Comparison of ENCODE assay signal across 8 cellular contexts in the genomic region with DNA sequence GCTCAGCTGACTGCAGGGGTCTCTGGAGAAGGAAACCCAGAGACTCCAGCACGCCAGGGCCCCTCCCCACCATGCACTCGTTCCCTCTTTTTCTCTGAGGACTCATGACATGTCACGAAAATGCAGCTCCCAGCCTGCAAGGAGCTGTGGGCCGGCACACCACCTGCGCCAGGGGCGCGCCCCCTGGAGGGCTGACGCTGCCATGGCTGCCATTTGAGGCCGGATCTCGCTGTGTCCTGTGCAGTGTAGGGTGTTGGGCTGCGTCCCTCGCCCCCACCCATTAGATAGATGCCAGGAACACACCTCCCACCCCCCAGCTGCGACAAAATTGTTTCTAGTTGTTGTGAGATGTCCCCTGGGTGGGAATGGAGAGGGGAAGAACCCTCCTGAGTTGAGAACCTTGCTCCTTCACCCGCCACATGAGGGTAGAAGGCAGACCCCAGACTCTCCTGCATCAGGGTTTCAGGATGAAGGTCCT. TPM values are rescaled to one million over a fixed set of nuclear protein-coding genes. Genes with fewer than 3 reads are reported as not detected.
DNase-seq lines count a peak whose midpoint lies in the region; ATAC-seq, FAIRE-seq and TF ChIP-seq lines count a peak whose summit lies in the region.

No MANE protein-coding gene starts in this region.

- POLR2A ChIA-PET in A549 (lab: Yijun Ruan, JAX) = interaction anchor here (0.5 to 2.6 kb wide), 6 partner anchors 11 to 92 kb away, joined by 3 to 7 read pairs (median 4); a partner anchor contains a TSS
- POLR2A ChIA-PET in PC-9 (lab: Charles Lee; ENCODE audit: unreplicated experiment) = interaction anchor here (0.6 to 0.8 kb wide), 7 partner anchors 10 to 858 kb away, joined by 3 to 37 read pairs (median 4); a partner anchor contains a TSS

- no peaks in the 10 kb centered on the region for H4K20me1 ChIP-seq in PC-9 (ENCODE audit: insufficient read depth)

- H3K9me3 ChIP-seq in A549 = no peaks in the 10 kb centered on the region
- no peaks in the 10 kb centered on the region for H3K9me3 ChIP-seq in PC-9 (ENCODE audit: insufficient read depth, low read depth)
- H3K9me3 ChIP-seq in uterus = no peaks in the 10 kb centered on the region

- FAIRE-seq in A549 (lab: Jason Lieb, UNC) = no peak

- H3K4me1 ChIP-seq in A549 (peaks cover 30% of the 10 kb centered on the region), PC-9 (replicated peaks; ENCODE audit: insufficient read depth) (0 out of 2 replicates have a peak, but pooled peaks cover 4% of the 10 kb centered on the region), uterus (peaks cover 0 to 12% of the 10 kb centered on the region in 2 donors)

- no peaks in the 10 kb centered on the region for H3K27me3 Mint-ChIP-seq in activated T-helper 2 cell treated with anti-CD3 and anti-CD28 coated beads, Interferon-gamma antibody, Interleukin-2, Interleukin-4, amounts not matched to agents 10 μg/mL and 5 μg/mL and 100 μg/mL, durations not matched to agents 14 hours and 24 hours and 36 hours (ENCODE audit: low read depth)
- H3K27me3 Mint-ChIP-seq in progenitor cell of endocrine pancreas = no peaks in the 10 kb centered on the region

- peaks cover 38% of the 10 kb centered on the region for H3K4me1 Mint-ChIP-seq in activated T-helper 2 cell treated with anti-CD3 and anti-CD28 coated beads, Interferon-gamma antibody, Interleukin-2, Interleukin-4, amounts not matched to agents 10 μg/mL and 5 μg/mL and 100 μg/mL, durations not matched to agents 14 hours and 24 hours and 36 hours (ENCODE audit: low read depth)
- no peaks in the 10 kb centered on the region for H3K4me1 Mint-ChIP-seq in progenitor cell of endocrine pancreas (ENCODE audit: low read depth)

- no peaks in the 10 kb centered on the region for H3K79me2 ChIP-seq in PC-9 (ENCODE audit: low read depth)

- no peaks in the 10 kb centered on the region for H3K9me2 ChIP-seq in PC-9 (ENCODE audit: insufficient read depth)

- 27% methylated on average over 14 of the region's 14 CpGs for WGBS in A549 (ENCODE audit: missing lambda C conversion rate)

- no peaks in the 10 kb centered on the region for H3K9me3 Mint-ChIP-seq in activated T-helper 2 cell treated with anti-CD3 and anti-CD28 coated beads, Interferon-gamma antibody, Interleukin-2, Interleukin-4, amounts not matched to agents 10 μg/mL and 5 μg/mL and 100 μg/mL, durations not matched to agents 14 hours and 24 hours and 36 hours
- no peaks in the 10 kb centered on the region for H3K9me3 Mint-ChIP-seq in progenitor cell of endocrine pancreas (ENCODE audit: low read depth)

- H3K4me2 ChIP-seq in A549 (0 out of 3 replicates have a peak overlapping the region, but pooled peaks have one; percentile 3), PC-9 (no peak overlapping the region)

- TF ChIP-seq EP300 in A549 (IDR thresholded peaks at IDR 0.05) = no peak

- DNase-seq in A549 (ENCODE audit: low read depth in 1 of 2, low spot score in 1 of 2) (peak; percentile 76 to 86), PC-9 (no peak), germinal center (ENCODE audit: low spot score) (peak; percentile 83), progenitor cell of endocrine pancreas (ENCODE audit: low spot score, unreplicated experiment) (peak; percentile 74), uterus (peak; percentile 66 to 68)
- peak; percentile 72 for DNase-seq in activated T-helper 2 cell treated with anti-CD3 and anti-CD28 coated beads, Interferon-gamma antibody, Interleukin-2, Interleukin-4, amounts not matched to agents 10 μg/mL and 5 μg/mL and 100 μg/mL, durations not matched to agents 14 hours and 24 hours and 36 hours (ENCODE audit: low spot score)

- H3F3A ChIP-seq in PC-9 (ENCODE audit: insufficient read depth, low read depth) = peaks cover 15% of the 10 kb centered on the region; the same call in 1 of the 2 replicates

- no peaks in the 10 kb centered on the region for H3K36me3 ChIP-seq in PC-9 (ENCODE audit: low read depth)
- no peaks in the 10 kb centered on the region for H3K36me3 ChIP-seq in uterus

- H3K27ac Mint-ChIP-seq in activated T-helper 2 cell treated with anti-CD3 and anti-CD28 coated beads, Interferon-gamma antibody, Interleukin-2, Interleukin-4, amounts not matched to agents 10 μg/mL and 5 μg/mL and 100 μg/mL, durations not matched to agents 14 hours and 24 hours and 36 hours = no peak overlapping the region
- H3K27ac Mint-ChIP-seq in progenitor cell of endocrine pancreas = peak overlapping the region; percentile 13

- intact Hi-C loops in PC-9 (cut with micrococcal nuclease; ENCODE audit: unreplicated experiment) (no loop called here), uterus (cut with DNase I; ENCODE audit: low total_unique reads) (loop anchor here (5.0 kb wide), 1 partner anchor 64 kb away; no protein-coding TSS in a partner anchor)
- intact Hi-C loops in activated T-helper 2 cell treated with anti-CD3 and anti-CD28 coated beads, Interferon-gamma antibody, Interleukin-2, Interleukin-4, amounts not matched to agents 10 μg/mL and 5 μg/mL and 100 μg/mL, durations not matched to agents 14 hours and 24 hours and 36 hours (cut with micrococcal nuclease) = loop anchor here (2.0 to 5.0 kb wide), 3 partner anchors 44 to 92 kb away; a partner anchor contains a TSS

- H3K27me3 ChIP-seq in PC-9 (ENCODE audit: insufficient read depth, low read depth) (no peaks in the 10 kb centered on the region), uterus (no peaks in the 10 kb centered on the region)

- no peak overlapping the region for H3K4me3 Mint-ChIP-seq in activated T-helper 2 cell treated with anti-CD3 and anti-CD28 coated beads, Interferon-gamma antibody, Interleukin-2, Interleukin-4, amounts not matched to agents 10 μg/mL and 5 μg/mL and 100 μg/mL, durations not matched to agents 14 hours and 24 hours and 36 hours (ENCODE audit: low read depth)
- H3K4me3 Mint-ChIP-seq in progenitor cell of endocrine pancreas (ENCODE audit: low read depth) = no peak overlapping the region

- peak; percentile 73 to 82 for TF ChIP-seq RAD21 in A549 (conservative IDR thresholded peaks at IDR 0.05 in 1 of 2, IDR thresholded peaks at IDR 0.05 in 1 of 2)

- TF ChIP-seq POLR2A in A549 (IDR thresholded peaks at IDR 0.05; ENCODE audit: low read length) = no peak
- no peak for TF ChIP-seq POLR2A in uterus (IDR thresholded peaks at IDR 0.05)

- no TSS peak for BruUV-seq in PC-9 (replicated peaks; lab: Mats Ljungman, UMichigan)

- H2AFZ ChIP-seq in PC-9 = no peak overlapping the region

- ATAC-seq in A549 = peak; percentile 75 to 81
- ATAC-seq in GM18909 (IDR thresholded peaks at IDR 0.05; ENCODE audit: poor library complexity, unreplicated experiment) = peak; percentile 50
- ATAC-seq in GM21576 (IDR thresholded peaks at IDR 0.05; ENCODE audit: unreplicated experiment) = no peak

- H3K4me3 ChIP-seq in A549 = no peak overlapping the region
- no peak overlapping the region for H3K4me3 ChIP-seq in PC-9
- no peak overlapping the region for H3K4me3 ChIP-seq in uterus

- peak; percentile 94 for TF ChIP-seq CTCF in A549 (IDR thresholded peaks at IDR 0.05)
- TF ChIP-seq CTCF in PC-9 (conservative IDR thresholded peaks at IDR 0.05) = peak; percentile 50
- TF ChIP-seq CTCF in progenitor cell of endocrine pancreas (IDR thresholded peaks at IDR 0.05; ENCODE audit: unreplicated experiment) = peak; percentile 94
- peak; percentile 80 to 90 (median 84) for TF ChIP-seq CTCF in uterus (IDR thresholded peaks at IDR 0.05)

- peaks cover 56% of the 10 kb centered on the region for H3K36me3 Mint-ChIP-seq in activated T-helper 2 cell treated with anti-CD3 and anti-CD28 coated beads, Interferon-gamma antibody, Interleukin-2, Interleukin-4, amounts not matched to agents 10 μg/mL and 5 μg/mL and 100 μg/mL, durations not matched to agents 14 hours and 24 hours and 36 hours (ENCODE audit: low read depth)
- peaks cover 9% of the 10 kb centered on the region for H3K36me3 Mint-ChIP-seq in progenitor cell of endocrine pancreas (ENCODE audit: insufficient read depth)

- CTCF ChIA-PET in A549 (lab: Yijun Ruan, JAX) = interaction anchor here (0.6 to 13.2 kb wide), 51 partner anchors 9 to 891 kb away, joined by 3 to 295 read pairs (median 5); a partner anchor contains a TSS
- CTCF ChIA-PET in PC-9 (lab: Charles Lee) = interaction anchor here (1.4 kb wide), 1 partner anchor 10 kb away, joined by 13 read pairs; a partner anchor contains a TSS

- H3K27ac ChIP-seq in A549 (peak overlapping the region in 1 of 2 experiments; percentile 34; a peak in 1 of 6 replicates), PC-9 (no peak overlapping the region), uterus (no peak overlapping the region)

RNA-seq across cellular contexts. Expression of a gene that starts 8.2 kb away (rescaled TPM):
- polyA plus RNA-seq in A549 (2011; rRNA removed) = 113 and 133 TPM in 2 replicates
- 274 and 334 TPM in 2 replicates for polyA plus RNA-seq in A549 (2012; cell fraction: cytosol; rRNA removed)
- polyA plus RNA-seq in A549 (2012; cell fraction: nucleus; rRNA removed) = 224 and 303 TPM in 2 replicates
- polyA plus RNA-seq in A549 (2017; fragmentation: RNase III; extraction: RNeasy Plus Mini Kit Qiagen cat#74134 plus additional on column Dnase treatment) = 102 to 108 TPM (median 106 TPM) in 3 replicates
- 176 and 189 TPM in 2 replicates for polyA minus RNA-seq in A549 (2011; rRNA and poly(A)+ RNA removed)
- total RNA-seq in PC-9 (2021) = 91.9 and 95.0 TPM in 2 replicates
- total RNA-seq in activated T-helper 2 cell treated with anti-CD3 and anti-CD28 coated beads, Interferon-gamma antibody, Interleukin-2, Interleukin-4, amounts not matched to agents 10 μg/mL and 5 μg/mL and 100 μg/mL, durations not matched to agents 14 hours and 24 hours and 36 hours = 92.5 and 92.9 TPM in 2 replicates
- 50.5 and 51.5 TPM in 2 replicates for total RNA-seq in progenitor cell of endocrine pancreas
- total RNA-seq in uterus = 10 to 100 TPM; 16.7 to 83.2 (median 49.1) TPM

RNA-seq across cellular contexts. Expression of a gene that starts 10.3 kb away (rescaled TPM):
- polyA plus RNA-seq in A549 (2011; rRNA removed) (86.1 and 90.9 TPM in 2 replicates), A549 (2017; fragmentation: RNase III; extraction: RNeasy Plus Mini Kit Qiagen cat#74134 plus additional on column Dnase treatment) (342 to 380 TPM (median 355 TPM) in 3 replicates)
- 504 and 555 TPM in 2 replicates for polyA plus RNA-seq in A549 (2012; cell fraction: cytosol; rRNA removed)
- 355 and 514 TPM in 2 replicates for polyA plus RNA-seq in A549 (2012; cell fraction: nucleus; rRNA removed)
- polyA minus RNA-seq in A549 (2011; rRNA and poly(A)+ RNA removed) = 103 and 148 TPM in 2 replicates
- total RNA-seq in PC-9 (2021) (137 and 147 TPM in 2 replicates), progenitor cell of endocrine pancreas (27.9 and 29.1 TPM in 2 replicates), uterus (10 to 100 TPM in 1 of 4 donors, 1 to 10 TPM in 1, not detected in 2; 1.4 to 40.8 TPM)
- total RNA-seq in activated T-helper 2 cell treated with anti-CD3 and anti-CD28 coated beads, Interferon-gamma antibody, Interleukin-2, Interleukin-4, amounts not matched to agents 10 μg/mL and 5 μg/mL and 100 μg/mL, durations not matched to agents 14 hours and 24 hours and 36 hours = 64.6 and 65.9 TPM in 2 replicates

RNA-seq across cellular contexts. Expression of a gene that starts 10.6 kb away (rescaled TPM):
- polyA plus RNA-seq in A549 (2011; rRNA removed) = 33.4 and 59.8 TPM in 2 replicates
- polyA plus RNA-seq in A549 (2012; cell fraction: cytosol; rRNA removed) = 44.2 and 50.6 TPM in 2 replicates
- 39.7 and 60.2 TPM in 2 replicates for polyA plus RNA-seq in A549 (2012; cell fraction: nucleus; rRNA removed)
- 43.4 to 46.0 TPM (median 45.2 TPM) in 3 replicates for polyA plus RNA-seq in A549 (2017; fragmentation: RNase III; extraction: RNeasy Plus Mini Kit Qiagen cat#74134 plus additional on column Dnase treatment)
- 51.0 and 55.9 TPM in 2 replicates for polyA minus RNA-seq in A549 (2011; rRNA and poly(A)+ RNA removed)
- total RNA-seq in PC-9 (2021) = 30.4 and 43.6 TPM in 2 replicates
- 27.8 TPM in 2 replicates for total RNA-seq in activated T-helper 2 cell treated with anti-CD3 and anti-CD28 coated beads, Interferon-gamma antibody, Interleukin-2, Interleukin-4, amounts not matched to agents 10 μg/mL and 5 μg/mL and 100 μg/mL, durations not matched to agents 14 hours and 24 hours and 36 hours
- total RNA-seq in progenitor cell of endocrine pancreas = 26.5 and 27.9 TPM in 2 replicates
- 10 to 100 TPM; 21.2 to 38.4 (median 23.7) TPM for total RNA-seq in uterus

RNA-seq across cellular contexts. Expression of a gene that starts 30.4 kb away (rescaled TPM):
- polyA plus RNA-seq in A549 (2011; rRNA removed) (not detected in 2 replicates), A549 (2017; fragmentation: RNase III; extraction: RNeasy Plus Mini Kit Qiagen cat#74134 plus additional on column Dnase treatment) (not detected in 3 replicates)
- not detected in 2 replicates for polyA plus RNA-seq in A549 (2012; cell fraction: cytosol; rRNA removed)
- polyA plus RNA-seq in A549 (2012; cell fraction: nucleus; rRNA removed) = not detected in 2 replicates
- polyA minus RNA-seq in A549 (2011; rRNA and poly(A)+ RNA removed) = not detected in 2 replicates
- total RNA-seq in PC-9 (2021) (not detected in 2 replicates), progenitor cell of endocrine pancreas (not detected in 2 replicates), uterus (under 1 TPM in 1 of 4 donors, not detected in 3; 0.62 TPM)
- not detected in 2 replicates for total RNA-seq in activated T-helper 2 cell treated with anti-CD3 and anti-CD28 coated beads, Interferon-gamma antibody, Interleukin-2, Interleukin-4, amounts not matched to agents 10 μg/mL and 5 μg/mL and 100 μg/mL, durations not matched to agents 14 hours and 24 hours and 36 hours

RNA-seq across cellular contexts. Expression of a gene that starts 37.5 kb away (rescaled TPM):
- polyA plus RNA-seq in A549 (2011; rRNA removed) = 45.4 and 51.9 TPM in 2 replicates
- polyA plus RNA-seq in A549 (2012; cell fraction: cytosol; rRNA removed) = 90.7 and 118 TPM in 2 replicates
- polyA plus RNA-seq in A549 (2012; cell fraction: nucleus; rRNA removed) = 35.8 and 47.6 TPM in 2 replicates
- polyA plus RNA-seq in A549 (2017; fragmentation: RNase III; extraction: RNeasy Plus Mini Kit Qiagen cat#74134 plus additional on column Dnase treatment) = 93.5 to 116 TPM (median 109 TPM) in 3 replicates
- 40.3 and 63.2 TPM in 2 replicates for polyA minus RNA-seq in A549 (2011; rRNA and poly(A)+ RNA removed)
- total RNA-seq in PC-9 (2021) = 72.4 and 91.0 TPM in 2 replicates
- 48.4 and 48.6 TPM in 2 replicates for total RNA-seq in activated T-helper 2 cell treated with anti-CD3 and anti-CD28 coated beads, Interferon-gamma antibody, Interleukin-2, Interleukin-4, amounts not matched to agents 10 μg/mL and 5 μg/mL and 100 μg/mL, durations not matched to agents 14 hours and 24 hours and 36 hours
- 28.9 and 30.0 TPM in 2 replicates for total RNA-seq in progenitor cell of endocrine pancreas
- 10 to 100 TPM in 2 of 4 donors, not detected in 2; 26.3 to 29.7 TPM for total RNA-seq in uterus

Comparison
In these comparisons a context has a peak if more than half of its experiments do, and no peak if none do; other contexts are left out.
1. DNase-seq: peak in A549 (2 of 2), activated T-helper 2 cell treated with anti-CD3 and anti-CD28 coated beads, Interferon-gamma antibody, Interleukin-2, Interleukin-4, amounts not matched to agents 10 μg/mL and 5 μg/mL and 100 μg/mL, durations not matched to agents 14 hours and 24 hours and 36 hours (single experiment), germinal center (single experiment), progenitor cell of endocrine pancreas (single experiment) and uterus (2 of 2); none in PC-9 (0 of 2).
2. Peak in every context shown above with its lines, with median percentiles within 50 percentile points of each other: CTCF ChIP-seq.